Comparison of ENCODE assay signal across 1 cellular context in the genomic region with DNA sequence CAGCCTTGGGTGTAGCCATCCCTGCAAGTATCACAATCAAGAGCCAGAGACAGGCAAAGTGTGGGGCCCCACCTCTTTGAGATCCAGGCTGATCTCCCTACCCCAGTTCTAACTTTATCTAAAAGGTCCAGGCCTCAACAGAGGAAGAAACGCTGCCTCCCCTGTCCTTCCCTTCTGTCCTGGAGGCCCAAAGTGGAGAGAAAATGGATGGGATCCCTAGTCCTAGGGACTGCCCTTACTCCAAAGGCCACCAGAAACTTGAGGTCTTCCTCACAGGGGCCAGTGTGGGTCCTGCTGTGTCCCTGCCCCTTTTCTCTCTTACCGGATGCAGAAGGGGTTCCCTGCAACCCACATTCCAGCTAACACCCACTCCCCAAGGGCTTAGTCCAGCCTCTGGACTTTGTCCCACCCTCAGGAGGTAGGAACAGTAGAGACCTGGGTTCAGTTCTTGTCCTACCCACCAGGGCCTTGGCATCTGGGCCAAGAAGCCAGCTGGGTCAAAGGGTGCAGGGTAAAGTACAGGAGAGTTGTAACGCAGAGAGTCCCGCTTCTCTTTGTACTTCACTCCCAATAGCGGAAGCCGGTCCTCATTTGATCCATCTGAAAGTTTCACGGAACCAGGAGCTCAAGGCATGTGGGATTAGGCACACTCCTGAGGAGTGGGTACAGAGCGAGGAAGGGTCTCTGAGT.
TF ChIP-seq lines count a peak whose summit lies in the region.

No MANE protein-coding gene starts in this region.

TF ChIP-seq in HepG2, 621 proteins besides CTCF, POLR2A, EP300 and RAD21 (continued from another document and continues in another):
- TF ChIP-seq POGZ (CRISPR knock-in tag; IDR thresholded peaks at IDR 0.05): no peak
- TF ChIP-seq ATF7 (IDR thresholded peaks at IDR 0.05): no peak
- TF ChIP-seq ATF7 (CRISPR knock-in tag; IDR thresholded peaks at IDR 0.05): no peak
- TF ChIP-seq ZNF543 (CRISPR knock-in tag; IDR thresholded peaks at IDR 0.05): no peak
- TF ChIP-seq THAP11 (CRISPR knock-in tag; IDR thresholded peaks at IDR 0.05): peak; percentile 67
- TF ChIP-seq PCBP2 (optimal IDR thresholded peaks at IDR 0.05; ENCODE audit: low read depth, low read length, poor library complexity, severe bottlenecking): no peak
- TF ChIP-seq HNRNPL (IDR thresholded peaks at IDR 0.05; ENCODE audit: low read depth, low read length): 0 out of 2 replicates have a peak, but pooled peaks have one; percentile 62
- no peak for TF ChIP-seq ZNF253 (CRISPR knock-in tag; IDR thresholded peaks at IDR 0.05; ENCODE audit: borderline replicate concordance)
- no peak for TF ChIP-seq ZNF616 (CRISPR knock-in tag; IDR thresholded peaks at IDR 0.05; ENCODE audit: low read depth)
- TF ChIP-seq, protein P1, sequence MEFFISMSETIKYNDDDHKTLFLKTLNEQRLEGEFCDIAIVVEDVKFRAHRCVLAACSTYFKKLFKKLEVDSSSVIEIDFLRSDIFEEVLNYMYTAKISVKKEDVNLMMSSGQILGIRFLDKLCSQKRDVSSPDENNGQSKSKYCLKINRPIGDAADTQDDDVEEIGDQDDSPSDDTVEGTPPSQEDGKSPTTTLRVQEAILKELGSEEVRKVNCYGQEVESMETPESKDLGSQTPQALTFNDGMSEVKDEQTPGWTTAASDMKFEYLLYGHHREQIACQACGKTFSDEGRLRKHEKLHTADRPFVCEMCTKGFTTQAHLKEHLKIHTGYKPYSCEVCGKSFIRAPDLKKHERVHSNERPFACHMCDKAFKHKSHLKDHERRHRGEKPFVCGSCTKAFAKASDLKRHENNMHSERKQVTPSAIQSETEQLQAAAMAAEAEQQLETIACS (CRISPR knock-in tag; IDR thresholded peaks at IDR 0.05): peak; percentile 30; the same call in 1 of the 2 replicates
- TF ChIP-seq ZNF775 (CRISPR knock-in tag; IDR thresholded peaks at IDR 0.05; ENCODE audit: borderline replicate concordance): no peak
- TF ChIP-seq, protein P2, sequence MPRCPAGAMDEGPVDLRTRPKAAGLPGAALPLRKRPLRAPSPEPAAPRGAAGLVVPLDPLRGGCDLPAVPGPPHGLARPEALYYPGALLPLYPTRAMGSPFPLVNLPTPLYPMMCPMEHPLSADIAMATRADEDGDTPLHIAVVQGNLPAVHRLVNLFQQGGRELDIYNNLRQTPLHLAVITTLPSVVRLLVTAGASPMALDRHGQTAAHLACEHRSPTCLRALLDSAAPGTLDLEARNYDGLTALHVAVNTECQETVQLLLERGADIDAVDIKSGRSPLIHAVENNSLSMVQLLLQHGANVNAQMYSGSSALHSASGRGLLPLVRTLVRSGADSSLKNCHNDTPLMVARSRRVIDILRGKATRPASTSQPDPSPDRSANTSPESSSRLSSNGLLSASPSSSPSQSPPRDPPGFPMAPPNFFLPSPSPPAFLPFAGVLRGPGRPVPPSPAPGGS (CRISPR knock-in tag; IDR thresholded peaks at IDR 0.05): no peak
- no peak; the same call in 1 of the 2 replicates for TF ChIP-seq DPF2 (CRISPR knock-in tag; IDR thresholded peaks at IDR 0.05; ENCODE audit: borderline replicate concordance, low read depth)
- 0 out of 2 replicates have a peak, but pooled peaks have one; percentile 16 for TF ChIP-seq BCL6 (CRISPR knock-in tag; IDR thresholded peaks at IDR 0.05)
- TF ChIP-seq, protein P3, sequence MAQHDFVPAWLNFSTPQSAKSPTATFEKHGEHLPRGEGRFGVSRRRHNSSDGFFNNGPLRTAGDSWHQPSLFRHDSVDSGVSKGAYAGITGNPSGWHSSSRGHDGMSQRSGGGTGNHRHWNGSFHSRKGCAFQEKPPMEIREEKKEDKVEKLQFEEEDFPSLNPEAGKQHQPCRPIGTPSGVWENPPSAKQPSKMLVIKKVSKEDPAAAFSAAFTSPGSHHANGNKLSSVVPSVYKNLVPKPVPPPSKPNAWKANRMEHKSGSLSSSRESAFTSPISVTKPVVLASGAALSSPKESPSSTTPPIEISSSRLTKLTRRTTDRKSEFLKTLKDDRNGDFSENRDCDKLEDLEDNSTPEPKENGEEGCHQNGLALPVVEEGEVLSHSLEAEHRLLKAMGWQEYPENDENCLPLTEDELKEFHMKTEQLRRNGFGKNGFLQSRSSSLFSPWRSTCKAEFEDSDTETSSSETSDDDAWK (CRISPR knock-in tag; IDR thresholded peaks at IDR 0.05): no peak
- TF ChIP-seq CREM (IDR thresholded peaks at IDR 0.05): peak; percentile 42; the same call in 1 of the 2 replicates
- no peak for TF ChIP-seq CREM (CRISPR knock-in tag; IDR thresholded peaks at IDR 0.05)
- TF ChIP-seq ISX (CRISPR knock-in tag; conservative IDR thresholded peaks at IDR 0.05): no peak
- 0 out of 2 replicates have a peak, but pooled peaks have one; percentile 20 for TF ChIP-seq ZMYM4 (CRISPR knock-in tag; IDR thresholded peaks at IDR 0.05)
- TF ChIP-seq SRSF9 (IDR thresholded peaks at IDR 0.05; ENCODE audit: borderline replicate concordance, insufficient read depth, low read depth, low read length, poor library complexity, severe bottlenecking): no peak
- TF ChIP-seq ZNF350 (CRISPR knock-in tag; IDR thresholded peaks at IDR 0.05; ENCODE audit: borderline replicate concordance, low read depth): peak; percentile 25; the same call in 1 of the 2 replicates
- TF ChIP-seq KDM1A (CRISPR knock-in tag; IDR thresholded peaks at IDR 0.05): no peak
- no peak for TF ChIP-seq HHEX (CRISPR knock-in tag; IDR thresholded peaks at IDR 0.05)
- TF ChIP-seq, protein P4, sequence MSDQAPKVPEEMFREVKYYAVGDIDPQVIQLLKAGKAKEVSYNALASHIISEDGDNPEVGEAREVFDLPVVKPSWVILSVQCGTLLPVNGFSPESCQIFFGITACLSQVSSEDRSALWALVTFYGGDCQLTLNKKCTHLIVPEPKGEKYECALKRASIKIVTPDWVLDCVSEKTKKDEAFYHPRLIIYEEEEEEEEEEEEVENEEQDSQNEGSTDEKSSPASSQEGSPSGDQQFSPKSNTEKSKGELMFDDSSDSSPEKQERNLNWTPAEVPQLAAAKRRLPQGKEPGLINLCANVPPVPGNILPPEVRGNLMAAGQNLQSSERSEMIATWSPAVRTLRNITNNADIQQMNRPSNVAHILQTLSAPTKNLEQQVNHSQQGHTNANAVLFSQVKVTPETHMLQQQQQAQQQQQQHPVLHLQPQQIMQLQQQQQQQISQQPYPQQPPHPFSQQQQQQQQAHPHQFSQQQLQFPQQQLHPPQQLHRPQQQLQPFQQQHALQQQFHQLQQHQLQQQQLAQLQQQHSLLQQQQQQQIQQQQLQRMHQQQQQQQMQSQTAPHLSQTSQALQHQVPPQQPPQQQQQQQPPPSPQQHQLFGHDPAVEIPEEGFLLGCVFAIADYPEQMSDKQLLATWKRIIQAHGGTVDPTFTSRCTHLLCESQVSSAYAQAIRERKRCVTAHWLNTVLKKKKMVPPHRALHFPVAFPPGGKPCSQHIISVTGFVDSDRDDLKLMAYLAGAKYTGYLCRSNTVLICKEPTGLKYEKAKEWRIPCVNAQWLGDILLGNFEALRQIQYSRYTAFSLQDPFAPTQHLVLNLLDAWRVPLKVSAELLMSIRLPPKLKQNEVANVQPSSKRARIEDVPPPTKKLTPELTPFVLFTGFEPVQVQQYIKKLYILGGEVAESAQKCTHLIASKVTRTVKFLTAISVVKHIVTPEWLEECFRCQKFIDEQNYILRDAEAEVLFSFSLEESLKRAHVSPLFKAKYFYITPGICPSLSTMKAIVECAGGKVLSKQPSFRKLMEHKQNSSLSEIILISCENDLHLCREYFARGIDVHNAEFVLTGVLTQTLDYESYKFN (CRISPR knock-in tag; conservative IDR thresholded peaks at IDR 0.05): peak; percentile 65
- TF ChIP-seq HCFC1 (IDR thresholded peaks at IDR 0.05; ENCODE audit: low read depth, low read length): no peak
- no peak for TF ChIP-seq ZNF205 (CRISPR knock-in tag; IDR thresholded peaks at IDR 0.05)
- no peak for TF ChIP-seq NFE2 (CRISPR knock-in tag; IDR thresholded peaks at IDR 0.05)
- 0 out of 2 replicates have a peak, but pooled peaks have one; percentile 49 for TF ChIP-seq HDAC1 (CRISPR knock-in tag; IDR thresholded peaks at IDR 0.05)
- no peak for TF ChIP-seq ZMYM2 (CRISPR knock-in tag; IDR thresholded peaks at IDR 0.05)
- TF ChIP-seq ZFX (CRISPR knock-in tag; IDR thresholded peaks at IDR 0.05; ENCODE audit: low read depth): peak; percentile 51
- peak; percentile 80 for TF ChIP-seq PPARG (CRISPR knock-in tag; conservative IDR thresholded peaks at IDR 0.05)
- TF ChIP-seq ZNF501 (CRISPR knock-in tag; IDR thresholded peaks at IDR 0.05): peak; percentile 36; the same call in 1 of the 2 replicates
- TF ChIP-seq ZNF709 (CRISPR knock-in tag; IDR thresholded peaks at IDR 0.05): no peak
- TF ChIP-seq, protein P5, sequence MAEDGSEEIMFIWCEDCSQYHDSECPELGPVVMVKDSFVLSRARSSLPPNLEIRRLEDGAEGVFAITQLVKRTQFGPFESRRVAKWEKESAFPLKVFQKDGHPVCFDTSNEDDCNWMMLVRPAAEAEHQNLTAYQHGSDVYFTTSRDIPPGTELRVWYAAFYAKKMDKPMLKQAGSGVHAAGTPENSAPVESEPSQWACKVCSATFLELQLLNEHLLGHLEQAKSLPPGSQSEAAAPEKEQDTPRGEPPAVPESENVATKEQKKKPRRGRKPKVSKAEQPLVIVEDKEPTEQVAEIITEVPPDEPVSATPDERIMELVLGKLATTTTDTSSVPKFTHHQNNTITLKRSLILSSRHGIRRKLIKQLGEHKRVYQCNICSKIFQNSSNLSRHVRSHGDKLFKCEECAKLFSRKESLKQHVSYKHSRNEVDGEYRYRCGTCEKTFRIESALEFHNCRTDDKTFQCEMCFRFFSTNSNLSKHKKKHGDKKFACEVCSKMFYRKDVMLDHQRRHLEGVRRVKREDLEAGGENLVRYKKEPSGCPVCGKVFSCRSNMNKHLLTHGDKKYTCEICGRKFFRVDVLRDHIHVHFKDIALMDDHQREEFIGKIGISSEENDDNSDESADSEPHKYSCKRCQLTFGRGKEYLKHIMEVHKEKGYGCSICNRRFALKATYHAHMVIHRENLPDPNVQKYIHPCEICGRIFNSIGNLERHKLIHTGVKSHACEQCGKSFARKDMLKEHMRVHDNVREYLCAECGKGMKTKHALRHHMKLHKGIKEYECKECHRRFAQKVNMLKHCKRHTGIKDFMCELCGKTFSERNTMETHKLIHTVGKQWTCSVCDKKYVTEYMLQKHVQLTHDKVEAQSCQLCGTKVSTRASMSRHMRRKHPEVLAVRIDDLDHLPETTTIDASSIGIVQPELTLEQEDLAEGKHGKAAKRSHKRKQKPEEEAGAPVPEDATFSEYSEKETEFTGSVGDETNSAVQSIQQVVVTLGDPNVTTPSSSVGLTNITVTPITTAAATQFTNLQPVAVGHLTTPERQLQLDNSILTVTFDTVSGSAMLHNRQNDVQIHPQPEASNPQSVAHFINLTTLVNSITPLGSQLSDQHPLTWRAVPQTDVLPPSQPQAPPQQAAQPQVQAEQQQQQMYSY (CRISPR knock-in tag; IDR thresholded peaks at IDR 0.05): no peak
- TF ChIP-seq, protein P6, sequence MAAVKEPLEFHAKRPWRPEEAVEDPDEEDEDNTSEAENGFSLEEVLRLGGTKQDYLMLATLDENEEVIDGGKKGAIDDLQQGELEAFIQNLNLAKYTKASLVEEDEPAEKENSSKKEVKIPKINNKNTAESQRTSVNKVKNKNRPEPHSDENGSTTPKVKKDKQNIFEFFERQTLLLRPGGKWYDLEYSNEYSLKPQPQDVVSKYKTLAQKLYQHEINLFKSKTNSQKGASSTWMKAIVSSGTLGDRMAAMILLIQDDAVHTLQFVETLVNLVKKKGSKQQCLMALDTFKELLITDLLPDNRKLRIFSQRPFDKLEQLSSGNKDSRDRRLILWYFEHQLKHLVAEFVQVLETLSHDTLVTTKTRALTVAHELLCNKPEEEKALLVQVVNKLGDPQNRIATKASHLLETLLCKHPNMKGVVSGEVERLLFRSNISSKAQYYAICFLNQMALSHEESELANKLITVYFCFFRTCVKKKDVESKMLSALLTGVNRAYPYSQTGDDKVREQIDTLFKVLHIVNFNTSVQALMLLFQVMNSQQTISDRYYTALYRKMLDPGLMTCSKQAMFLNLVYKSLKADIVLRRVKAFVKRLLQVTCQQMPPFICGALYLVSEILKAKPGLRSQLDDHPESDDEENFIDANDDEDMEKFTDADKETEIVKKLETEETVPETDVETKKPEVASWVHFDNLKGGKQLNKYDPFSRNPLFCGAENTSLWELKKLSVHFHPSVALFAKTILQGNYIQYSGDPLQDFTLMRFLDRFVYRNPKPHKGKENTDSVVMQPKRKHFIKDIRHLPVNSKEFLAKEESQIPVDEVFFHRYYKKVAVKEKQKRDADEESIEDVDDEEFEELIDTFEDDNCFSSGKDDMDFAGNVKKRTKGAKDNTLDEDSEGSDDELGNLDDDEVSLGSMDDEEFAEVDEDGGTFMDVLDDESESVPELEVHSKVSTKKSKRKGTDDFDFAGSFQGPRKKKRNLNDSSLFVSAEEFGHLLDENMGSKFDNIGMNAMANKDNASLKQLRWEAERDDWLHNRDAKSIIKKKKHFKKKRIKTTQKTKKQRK (IDR thresholded peaks at IDR 0.05; ENCODE audit: low read length): no peak
- peak; percentile 88 for TF ChIP-seq HNF4A (CRISPR knock-in tag; IDR thresholded peaks at IDR 0.05)
- TF ChIP-seq KAT8 (CRISPR knock-in tag; IDR thresholded peaks at IDR 0.05): no peak
- TF ChIP-seq FOXA3 (CRISPR knock-in tag; IDR thresholded peaks at IDR 0.05): no peak
- TF ChIP-seq RFXAP (CRISPR knock-in tag; IDR thresholded peaks at IDR 0.05; ENCODE audit: borderline replicate concordance): no peak
- no peak for TF ChIP-seq MLLT10 (CRISPR knock-in tag; IDR thresholded peaks at IDR 0.05)
- no peak for TF ChIP-seq ZNF10 (CRISPR knock-in tag; IDR thresholded peaks at IDR 0.05; ENCODE audit: borderline replicate concordance, low read depth)
- TF ChIP-seq, protein P7, sequence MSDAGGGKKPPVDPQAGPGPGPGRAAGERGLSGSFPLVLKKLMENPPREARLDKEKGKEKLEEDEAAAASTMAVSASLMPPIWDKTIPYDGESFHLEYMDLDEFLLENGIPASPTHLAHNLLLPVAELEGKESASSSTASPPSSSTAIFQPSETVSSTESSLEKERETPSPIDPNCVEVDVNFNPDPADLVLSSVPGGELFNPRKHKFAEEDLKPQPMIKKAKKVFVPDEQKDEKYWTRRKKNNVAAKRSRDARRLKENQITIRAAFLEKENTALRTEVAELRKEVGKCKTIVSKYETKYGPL (CRISPR knock-in tag; IDR thresholded peaks at IDR 0.05): 0 out of 2 replicates have a peak, but pooled peaks have one; percentile 52
- TF ChIP-seq, protein P8, sequence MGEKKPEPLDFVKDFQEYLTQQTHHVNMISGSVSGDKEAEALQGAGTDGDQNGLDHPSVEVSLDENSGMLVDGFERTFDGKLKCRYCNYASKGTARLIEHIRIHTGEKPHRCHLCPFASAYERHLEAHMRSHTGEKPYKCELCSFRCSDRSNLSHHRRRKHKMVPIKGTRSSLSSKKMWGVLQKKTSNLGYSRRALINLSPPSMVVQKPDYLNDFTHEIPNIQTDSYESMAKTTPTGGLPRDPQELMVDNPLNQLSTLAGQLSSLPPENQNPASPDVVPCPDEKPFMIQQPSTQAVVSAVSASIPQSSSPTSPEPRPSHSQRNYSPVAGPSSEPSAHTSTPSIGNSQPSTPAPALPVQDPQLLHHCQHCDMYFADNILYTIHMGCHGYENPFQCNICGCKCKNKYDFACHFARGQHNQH (CRISPR knock-in tag; IDR thresholded peaks at IDR 0.05): no peak; the same call in 1 of the 2 replicates
- TF ChIP-seq ZNF337 (CRISPR knock-in tag; IDR thresholded peaks at IDR 0.05; ENCODE audit: borderline replicate concordance, low read depth): no peak
- no peak for TF ChIP-seq ZNF235 (CRISPR knock-in tag; IDR thresholded peaks at IDR 0.05; ENCODE audit: borderline replicate concordance)
- TF ChIP-seq MED1 (CRISPR knock-in tag; IDR thresholded peaks at IDR 0.05): peak; percentile 49
- TF ChIP-seq, protein P9, sequence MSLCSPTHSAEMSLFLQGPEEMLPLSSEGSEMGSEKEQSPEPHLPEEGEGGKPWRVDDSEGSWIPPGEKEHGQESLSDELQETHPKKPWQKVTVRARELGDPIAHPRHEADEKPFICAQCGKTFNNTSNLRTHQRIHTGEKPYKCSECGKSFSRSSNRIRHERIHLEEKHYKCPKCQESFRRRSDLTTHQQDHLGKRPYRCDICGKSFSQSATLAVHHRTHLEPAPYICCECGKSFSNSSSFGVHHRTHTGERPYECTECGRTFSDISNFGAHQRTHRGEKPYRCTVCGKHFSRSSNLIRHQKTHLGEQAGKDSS (CRISPR knock-in tag; IDR thresholded peaks at IDR 0.05; ENCODE audit: borderline replicate concordance, low read depth): 0 out of 2 replicates have a peak, but pooled peaks have one; percentile 25
